24 cellular contexts compared by ENCODE assay signal in the genomic region with DNA sequence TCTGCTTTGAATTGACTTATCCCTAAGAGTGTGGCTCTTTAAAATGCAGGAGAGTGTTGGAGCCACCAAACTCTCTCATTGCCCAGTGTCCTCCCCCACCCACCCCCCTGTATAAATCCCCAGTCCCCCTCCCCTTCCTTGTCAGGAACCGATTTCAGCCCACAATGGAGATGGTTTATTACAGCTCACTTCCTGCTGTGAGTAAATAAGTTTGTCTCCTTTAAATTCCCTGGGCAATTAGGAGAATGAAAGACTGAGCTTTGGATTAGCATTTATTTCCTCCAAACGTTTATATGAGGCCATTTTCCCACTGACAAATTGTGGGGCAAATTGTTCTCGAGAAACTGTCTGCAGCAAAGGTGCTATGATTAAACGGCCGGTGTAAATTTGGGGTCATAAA.
"Had no signal": no experiment of that assay in that cellular context is flagged by ENCODE, and none has a peak within 500 bp of the region (broad histone marks: within the 10 kb centered on the region; RNA-seq: fewer than 3 reads in every experiment).

No MANE protein-coding gene starts in this region.

- H3K4me1 ChIP-seq: colonic mucosa, left lung, parathyroid adenoma, suprapubic skin, transverse colon, uterus had no signal

- H2AFZ ChIP-seq: parathyroid adenoma had no signal

- DNase-seq: activated CD4-positive, CD25-positive, alpha-beta regulatory T cell treated with anti-CD3 and anti-CD28 coated beads, Interleukin-2, amount 50 U/mL, for 72 hours; activated CD8-positive, alpha-beta memory T cell treated with anti-CD3 and anti-CD28 coated beads for 24 hours; activated CD8-positive, alpha-beta memory T cell treated with anti-CD3 and anti-CD28 coated beads, Interleukin-2, amount 50 U/mL, for 48 hours; activated effector memory CD4-positive, alpha-beta T cell treated with Interleukin-2 at 50 U/mL for 16 hours; activated naive CD4-positive, alpha-beta T cell treated with anti-CD3 and anti-CD28 coated beads, Interleukin-2, amount 10 ng/mL, durations not matched to agents 7 days and 5 days; activated naive CD8-positive, alpha-beta T cell treated with anti-CD3 and anti-CD28 coated beads, Interleukin-2, amount 50 U/mL, for 24 hours; activated T-cell treated with anti-CD3 and anti-CD28 coated beads, Interleukin-2, amount 50 U/mL, for 48 hours; anterior cingulate cortex; central memory CD4-positive, alpha-beta T cell; colonic mucosa; foreskin melanocyte; kidney; left lung; mammary epithelial cell; naive B cell; stimulated activated CD4-positive, alpha-beta T cell treated with anti-CD3 and anti-CD28 coated beads, Interleukin-4, amount 100 ng/mL, for 1 hour; stimulated activated naive CD8-positive, alpha-beta T cell treated with anti-CD3 and anti-CD28 coated beads, Interleukin-15, amount 100 ng/mL, for 72 hours; transverse colon; uterus had no signal

- H3K36me3 ChIP-seq: colonic mucosa, left lung, suprapubic skin, transverse colon, uterus had no signal

- H3K4me3 Mint-ChIP-seq: activated naive CD4-positive, alpha-beta T cell treated with anti-CD3 and anti-CD28 coated beads, Interleukin-2, amount 10 ng/mL, durations not matched to agents 7 days and 5 days; activated naive CD8-positive, alpha-beta T cell treated with anti-CD3 and anti-CD28 coated beads, Interleukin-2, amount 50 U/mL, for 24 hours; brain; naive B cell; stimulated activated naive CD8-positive, alpha-beta T cell treated with anti-CD3 and anti-CD28 coated beads, Interleukin-15, amount 100 ng/mL, for 72 hours had no signal

- H3K27me3 ChIP-seq: colonic mucosa, left lung, suprapubic skin, transverse colon, uterus had no signal

- H3K9ac ChIP-seq: parathyroid adenoma had no signal

- H3K9me3 ChIP-seq: colonic mucosa, left lung, suprapubic skin, transverse colon, uterus had no signal

- H3K79me2 ChIP-seq: parathyroid adenoma had no signal

- H3K36me3 Mint-ChIP-seq: activated naive CD4-positive, alpha-beta T cell treated with anti-CD3 and anti-CD28 coated beads, Interleukin-2, amount 10 ng/mL, durations not matched to agents 7 days and 5 days; brain; naive B cell had no signal

- H3K4me2 ChIP-seq: smooth muscle cell had no signal

- ATAC-seq: activated naive CD8-positive, alpha-beta T cell treated with anti-CD3 and anti-CD28 coated beads, Interleukin-2, amount 50 U/mL, for 24 hours; left lung; sciatic nerve; stimulated activated naive CD8-positive, alpha-beta T cell treated with anti-CD3 and anti-CD28 coated beads, Interleukin-15, amount 100 ng/mL, for 72 hours had no signal

- H3K27ac Mint-ChIP-seq: activated naive CD4-positive, alpha-beta T cell treated with anti-CD3 and anti-CD28 coated beads, Interleukin-2, amount 10 ng/mL, durations not matched to agents 7 days and 5 days; activated naive CD8-positive, alpha-beta T cell treated with anti-CD3 and anti-CD28 coated beads, Interleukin-2, amount 50 U/mL, for 24 hours; naive B cell; stimulated activated naive CD8-positive, alpha-beta T cell treated with anti-CD3 and anti-CD28 coated beads, Interleukin-15, amount 100 ng/mL, for 72 hours had no signal

- H3K27ac ChIP-seq: colonic mucosa, left lung, parathyroid adenoma, suprapubic skin, transverse colon, uterus had no signal

- H3K4me3 ChIP-seq: colonic mucosa, left lung, smooth muscle cell, suprapubic skin, transverse colon, uterus had no signal

- H3K4me1 Mint-ChIP-seq: activated naive CD4-positive, alpha-beta T cell treated with anti-CD3 and anti-CD28 coated beads, Interleukin-2, amount 10 ng/mL, durations not matched to agents 7 days and 5 days had no signal
